ENCODE assay signal across 2 cellular contexts in genomic region chr14:93729993-93730392, GRCh38.
TF ChIP-seq lines count a peak whose summit lies in the region.

No MANE protein-coding gene starts in this region.

TF ChIP-seq in GM12878, 131 proteins besides CTCF, POLR2A, EP300 and RAD21 (continued from another document):
- TF ChIP-seq JUND (IDR thresholded peaks at IDR 0.05; ENCODE audit: low read depth, low read length): no peak
- no peak for TF ChIP-seq ESRRA (IDR thresholded peaks at IDR 0.05; ENCODE audit: low read length)
- no peak for TF ChIP-seq ATF2 (IDR thresholded peaks at IDR 0.05; ENCODE audit: low read length)
- no peak for TF ChIP-seq PBX3 (IDR thresholded peaks at IDR 0.05; ENCODE audit: insufficient replicate concordance, low read depth, low read length)
- TF ChIP-seq RAD51 (IDR thresholded peaks at IDR 0.05): no peak
- TF ChIP-seq LARP7 (IDR thresholded peaks at IDR 0.05): no peak
- no peak for TF ChIP-seq JUNB (IDR thresholded peaks at IDR 0.05)
- TF ChIP-seq IKZF2 (IDR thresholded peaks at IDR 0.05): no peak
- TF ChIP-seq ZZZ3 (IDR thresholded peaks at IDR 0.05; ENCODE audit: control insufficient read depth, insufficient read length, low read depth): no peak
- TF ChIP-seq MTA3 (IDR thresholded peaks at IDR 0.05; ENCODE audit: borderline replicate concordance, low read length): no peak
- no peak for TF ChIP-seq BCL11A (IDR thresholded peaks at IDR 0.05; ENCODE audit: low read depth, low read length)
- TF ChIP-seq BCL3 (IDR thresholded peaks at IDR 0.05; ENCODE audit: borderline replicate concordance, insufficient read depth, low read depth, low read length, poor library complexity, severe bottlenecking): no peak
- TF ChIP-seq ZBTB33 (IDR thresholded peaks at IDR 0.05): no peak
- no peak for TF ChIP-seq NR2C2 (IDR thresholded peaks at IDR 0.05; ENCODE audit: borderline replicate concordance, control insufficient read depth, insufficient read length, low read depth)
- TF ChIP-seq CHD1 (IDR thresholded peaks at IDR 0.05; ENCODE audit: low read depth, low read length): no peak
- TF ChIP-seq TCF3 (IDR thresholded peaks at IDR 0.05; ENCODE audit: borderline replicate concordance, insufficient read depth, low read depth, low read length): no peak
- no peak for TF ChIP-seq ELK1 (IDR thresholded peaks at IDR 0.05; ENCODE audit: low read depth, low read length)
- no peak for TF ChIP-seq E4F1 (IDR thresholded peaks at IDR 0.05; ENCODE audit: borderline replicate concordance, partially characterized antibody)

TF ChIP-seq in SK-N-SH, 30 proteins besides CTCF, POLR2A, EP300 and RAD21:
- TF ChIP-seq MAX (IDR thresholded peaks at IDR 0.05; ENCODE audit: low read depth): no peak
- TF ChIP-seq CHD2 (IDR thresholded peaks at IDR 0.05; ENCODE audit: low read length, partially characterized antibody): no peak
- no peak for TF ChIP-seq SIN3A (IDR thresholded peaks at IDR 0.05; ENCODE audit: borderline replicate concordance, low read depth, low read length)
- TF ChIP-seq ZBTB33 (IDR thresholded peaks at IDR 0.05; ENCODE audit: borderline replicate concordance, low read depth): no peak
- TF ChIP-seq ELF1 (IDR thresholded peaks at IDR 0.05): no peak
- no peak for TF ChIP-seq FOSL2 (IDR thresholded peaks at IDR 0.05; ENCODE audit: borderline replicate concordance, low read depth)
- TF ChIP-seq NRF1 (IDR thresholded peaks at IDR 0.05; ENCODE audit: low read depth, low read length): no peak
- TF ChIP-seq FOXJ3 (CRISPR knock-in tag; IDR thresholded peaks at IDR 0.05): no peak
- no peak for TF ChIP-seq MXI1 (IDR thresholded peaks at IDR 0.05; ENCODE audit: low read depth, low read length)
- no peak for TF ChIP-seq FOXM1 (IDR thresholded peaks at IDR 0.05; ENCODE audit: low read depth)
- no peak for TF ChIP-seq JUND (IDR thresholded peaks at IDR 0.05)
- no peak for TF ChIP-seq RXRA (IDR thresholded peaks at IDR 0.05; ENCODE audit: borderline replicate concordance, low read depth)
- TF ChIP-seq REST (IDR thresholded peaks at IDR 0.05; ENCODE audit: low read depth, low read length): no peak
- no peak for TF ChIP-seq GABPA (IDR thresholded peaks at IDR 0.05; ENCODE audit: low read depth)
- no peak for TF ChIP-seq EZH2phosphoT487 (IDR thresholded peaks at IDR 0.05; ENCODE audit: borderline replicate concordance, low read depth)
- no peak for TF ChIP-seq RFX5 (IDR thresholded peaks at IDR 0.05; ENCODE audit: low read length)
- TF ChIP-seq POLR2AphosphoS5 (IDR thresholded peaks at IDR 0.05; ENCODE audit: low read depth, low read length): no peak
- TF ChIP-seq IRF3 (IDR thresholded peaks at IDR 0.05; ENCODE audit: low read depth, low read length): no peak
- TF ChIP-seq TCF12 (IDR thresholded peaks at IDR 0.05): no peak
- no peak for TF ChIP-seq PBX3 (IDR thresholded peaks at IDR 0.05)
